ENCODE assay signal across 8 cellular contexts in genomic region chrX:56729152-56729557, GRCh38. TPM values are rescaled to one million over a fixed set of nuclear protein-coding genes. Genes with fewer than 3 reads are reported as not detected.
DNase-seq lines count a peak whose midpoint lies in the region; ATAC-seq and TF ChIP-seq lines count a peak whose summit lies in the region.

A gene with protein sequence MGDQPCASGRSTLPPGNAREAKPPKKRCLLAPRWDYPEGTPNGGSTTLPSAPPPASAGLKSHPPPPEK (plus strand): TSS chrX:56729243. CDS start chrX:56729354, 111 bp downstream.

- H3K36me3 ChIP-seq in esophagus (ENCODE audit: control insufficient read depth in 2 of 2, insufficient read depth in 2 of 2, low read length in 1 of 2) (no peaks in the 10 kb centered on the region), mucosa of rectum (ENCODE audit: control insufficient read depth in 2 of 2, insufficient read depth in 2 of 2, low read length in 2 of 2) (no peaks in the 10 kb centered on the region)

- H3K4me3 Mint-ChIP-seq in activated CD8-positive, alpha-beta memory T cell treated with anti-CD3 and anti-CD28 coated beads, Interleukin-2, amount 10 ng/mL, durations not matched to agents 7 days and 5 days, result peak within 1 kb of the TSS; percentile 80

- DNase-seq in AG10803 (ENCODE audit: low read depth) (peak; percentile 25), NCI-H69 (lab: John Stamatoyannopoulos, UW) (peak; percentile 76)
- DNase-seq in activated CD8-positive, alpha-beta memory T cell treated with anti-CD3 and anti-CD28 coated beads, Interleukin-2, amount 10 ng/mL, durations not matched to agents 7 days and 5 days, result peak; percentile 53

- peak; percentile 33 for TF ChIP-seq POLR2A in GM18526 (IDR thresholded peaks at IDR 0.05; ENCODE audit: extremely low read depth, insufficient read length)

- peak within 1 kb of the TSS; percentile 70 to 81 for H3K9ac ChIP-seq in mucosa of rectum (ENCODE audit: low read depth in 1 of 2, low read length in 2 of 2)

- no peaks in the 10 kb centered on the region for H3K27me3 ChIP-seq in esophagus (ENCODE audit: control insufficient read depth in 1 of 2, insufficient read depth in 2 of 2, low read length in 2 of 2)
- H3K27me3 ChIP-seq in mucosa of rectum (ENCODE audit: control insufficient read depth in 2 of 2, insufficient read depth in 2 of 2, low read length in 2 of 2), result peaks cover 0 to 3% of the 10 kb centered on the region in 2 donors

- H3K36me3 Mint-ChIP-seq in activated CD8-positive, alpha-beta memory T cell treated with anti-CD3 and anti-CD28 coated beads, Interleukin-2, amount 10 ng/mL, durations not matched to agents 7 days and 5 days, result peaks cover 2% of the 10 kb centered on the region

- peak within 1 kb of the TSS; percentile 87 for H3K27ac Mint-ChIP-seq in activated CD8-positive, alpha-beta memory T cell treated with anti-CD3 and anti-CD28 coated beads, Interleukin-2, amount 10 ng/mL, durations not matched to agents 7 days and 5 days

- no peaks in the 10 kb centered on the region for H3K9me3 ChIP-seq in esophagus (ENCODE audit: control insufficient read depth in 2 of 2, insufficient read depth in 1 of 2, low read depth in 1 of 2, low read length in 1 of 2)
- no peaks in the 10 kb centered on the region for H3K9me3 ChIP-seq in mucosa of rectum (ENCODE audit: control insufficient read depth in 2 of 2, low read length in 2 of 2)

- H3K27me3 Mint-ChIP-seq in activated CD8-positive, alpha-beta memory T cell treated with anti-CD3 and anti-CD28 coated beads, Interleukin-2, amount 10 ng/mL, durations not matched to agents 7 days and 5 days, result no peaks in the 10 kb centered on the region

- peaks cover 26% of the 10 kb centered on the region for H3K4me1 Mint-ChIP-seq in activated CD8-positive, alpha-beta memory T cell treated with anti-CD3 and anti-CD28 coated beads, Interleukin-2, amount 10 ng/mL, durations not matched to agents 7 days and 5 days

- H3K27ac ChIP-seq in esophagus (ENCODE audit: low read depth in 2 of 2, low read length in 1 of 2) (peak within 1 kb of the TSS; percentile 53 to 88), mucosa of rectum (ENCODE audit: low read depth in 2 of 2, low read length in 2 of 2) (peak within 1 kb of the TSS; percentile 67 to 73), temporal lobe (ENCODE audit: low read depth, low read length) (peak within 1 kb of the TSS; percentile 27)

- H3K4me3 ChIP-seq in AG10803 (ENCODE audit: low read length) (peak within 1 kb of the TSS; percentile 72), esophagus (ENCODE audit: low read depth in 1 of 2, low read length in 2 of 2) (peak within 1 kb of the TSS; percentile 42 to 73), mucosa of rectum (ENCODE audit: low read length in 2 of 2) (peak within 1 kb of the TSS; percentile 68 to 84)

- no peak for TF ChIP-seq CTCF in AG10803 (conservative IDR thresholded peaks at IDR 0.05; ENCODE audit: low read length)

- ATAC-seq in HG03066 (IDR thresholded peaks at IDR 0.05; ENCODE audit: low read depth, unreplicated experiment), result peak; percentile 62
- peak; percentile 86 for ATAC-seq in activated CD8-positive, alpha-beta memory T cell treated with anti-CD3 and anti-CD28 coated beads, Interleukin-2, amount 10 ng/mL, durations not matched to agents 7 days and 5 days

- CTCF ChIA-PET in activated CD8-positive, alpha-beta memory T cell treated with anti-CD3 and anti-CD28 coated beads, Interleukin-2, amount 10 ng/mL, durations not matched to agents 7 days and 5 days (lab: Charles Lee), result interaction anchor here (1.0 to 1.8 kb wide), 4 partner anchors 35 to 249 kb away, joined by 3 to 4 read pairs (median 4); no protein-coding TSS in a partner anchor

- no peaks in the 10 kb centered on the region for H3K9me3 Mint-ChIP-seq in activated CD8-positive, alpha-beta memory T cell treated with anti-CD3 and anti-CD28 coated beads, Interleukin-2, amount 10 ng/mL, durations not matched to agents 7 days and 5 days (ENCODE audit: low read depth)

- WGBS in esophagus, 2 donors, result 0 to 8% methylated on average over 22 of the region's 22 CpGs

- no peaks in the 10 kb centered on the region for H3K4me1 ChIP-seq in esophagus (ENCODE audit: control insufficient read depth in 2 of 2, insufficient read depth in 2 of 2, low read length in 1 of 2)
- no peaks in the 10 kb centered on the region for H3K4me1 ChIP-seq in mucosa of rectum (ENCODE audit: control insufficient read depth in 2 of 2, insufficient read depth in 2 of 2, low read length in 2 of 2)

RNA-seq across cellular contexts. Expression of the gene that starts here (rescaled TPM):
- total RNA-seq in activated CD8-positive, alpha-beta memory T cell treated with anti-CD3 and anti-CD28 coated beads, Interleukin-2, amount 10 ng/mL, durations not matched to agents 7 days and 5 days, result 10 to 100 TPM; 30.4 to 40.1 TPM
- 10 to 100 TPM in 1 of 2 donors, 1 to 10 TPM in 1; 9.5 to 20.3 TPM for polyA plus RNA-seq in esophagus
- 6.1 TPM for total RNA-seq in temporal lobe

Comparison
In these comparisons a context has a peak if more than half of its experiments do, and no peak if none do; other contexts are left out.
1. Peak in every context shown above with its lines: DNase-seq, ATAC-seq, H3K4me3 ChIP-seq and H3K27ac ChIP-seq.
2. DNase-seq: peak in every context shown above with its lines; median percentile 76 in NCI-H69; 53 in activated CD8-positive, alpha-beta memory T cell treated with anti-CD3 and anti-CD28 coated beads, Interleukin-2, amount 10 ng/mL, durations not matched to agents 7 days and 5 days; 25 in AG10803.